8 cellular contexts compared by ENCODE assay signal in the genomic region with DNA sequence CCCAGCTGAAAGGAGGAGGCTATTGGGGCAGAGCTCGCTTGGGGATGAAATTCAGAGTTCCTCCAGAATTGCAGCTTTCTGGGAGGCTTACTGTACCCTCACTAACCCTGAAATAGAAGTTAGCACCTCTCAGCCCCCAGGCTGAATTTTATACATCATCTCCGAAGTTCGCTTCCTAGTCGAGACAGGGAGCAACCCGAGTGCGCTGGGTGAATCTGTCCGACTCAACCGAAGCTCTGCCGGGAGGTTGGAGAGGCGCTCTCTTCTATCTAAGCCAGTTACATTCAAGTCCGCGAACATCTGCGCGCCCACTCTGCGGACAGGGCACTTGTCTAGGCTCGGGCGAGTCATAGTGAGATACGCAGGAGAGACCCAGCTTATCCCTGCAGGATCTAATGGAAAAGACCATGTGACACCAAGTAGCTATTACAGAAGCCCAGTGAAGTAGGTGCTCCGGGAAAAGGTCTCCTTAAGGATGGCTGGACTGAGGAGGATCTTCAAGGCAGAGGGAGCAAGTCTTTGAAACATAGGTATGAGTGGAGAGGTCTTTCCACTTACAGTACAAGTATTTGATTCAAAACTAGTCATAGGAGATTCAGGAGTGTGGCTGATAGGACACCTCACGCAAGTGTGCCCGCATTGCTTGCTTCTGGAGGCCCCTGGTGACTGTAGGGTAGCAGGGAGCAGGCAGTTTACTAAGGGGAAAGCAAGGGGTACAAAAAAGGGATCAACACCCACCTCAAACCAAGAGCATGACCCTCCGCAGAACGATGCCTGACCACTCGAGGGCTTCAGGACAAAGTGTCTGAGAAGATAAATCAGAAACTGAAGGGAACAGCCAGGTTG. TPM values are rescaled to one million over a fixed set of nuclear protein-coding genes. Genes with fewer than 3 reads are reported as not detected.
DNase-seq lines count a peak whose midpoint lies in the region; FAIRE-seq and TF ChIP-seq lines count a peak whose summit lies in the region.

No MANE protein-coding gene starts in this region.

- H4K91ac ChIP-seq in mesenchymal stem cell (ENCODE audit: low read length) = no peak overlapping the region

- H2AK5ac ChIP-seq in mesenchymal stem cell (ENCODE audit: low read length, severe bottlenecking) = no peak overlapping the region

- no peak overlapping the region for H3K4ac ChIP-seq in mesenchymal stem cell (ENCODE audit: low read depth in 1 of 2, low read length in 2 of 2)

- no peaks in the 10 kb centered on the region for H3K36me3 Mint-ChIP-seq in astrocyte (ENCODE audit: low read depth, unreplicated experiment)

- H3K14ac ChIP-seq in mesenchymal stem cell (ENCODE audit: low read length in 2 of 2) = no peak overlapping the region

- peak overlapping the region; percentile 60 for H3K4me3 ChIP-seq in astrocyte (ENCODE audit: insufficient read depth, low read depth, low read length)
- H3K4me3 ChIP-seq in mesenchymal stem cell (ENCODE audit: insufficient read depth in 1 of 2, low read depth in 1 of 2, low read length in 2 of 2) = peak overlapping the region in 1 of 2 experiments; percentile 85
- no peak overlapping the region for H3K4me3 ChIP-seq in prostate gland

- H3K9ac ChIP-seq in astrocyte (ENCODE audit: low read length) (no peak overlapping the region), mesenchymal stem cell (ENCODE audit: low read length) (peak overlapping the region; percentile 6)

- H3K36me3 ChIP-seq in astrocyte (ENCODE audit: insufficient read depth, low read length) = no peaks in the 10 kb centered on the region
- H3K36me3 ChIP-seq in mesenchymal stem cell (ENCODE audit: control insufficient read depth in 1 of 2, insufficient read depth in 2 of 2, low read depth in 1 of 2, low read length in 2 of 2) = no peaks in the 10 kb centered on the region
- no peaks in the 10 kb centered on the region for H3K36me3 ChIP-seq in prostate gland

- H3K9me3 ChIP-seq in astrocyte (ENCODE audit: insufficient read depth, low read depth, low read length) (no peaks in the 10 kb centered on the region), mesenchymal stem cell (ENCODE audit: control insufficient read depth, low read length) (no peaks in the 10 kb centered on the region), prostate gland (no peaks in the 10 kb centered on the region)

- WGBS in mesenchymal stem cell = 3% methylated on average over 24 of the region's 24 CpGs
- WGBS in prostate gland = 6% methylated on average over 24 of the region's 24 CpGs

- H3K9me3 Mint-ChIP-seq in astrocyte (ENCODE audit: unreplicated experiment) = no peaks in the 10 kb centered on the region

- H3K79me2 ChIP-seq in astrocyte (ENCODE audit: insufficient read depth, low read length) = no peaks in the 10 kb centered on the region

- H3K27ac ChIP-seq in astrocyte (ENCODE audit: low read depth, low read length) = no peak overlapping the region
- no peak overlapping the region for H3K27ac ChIP-seq in mesenchymal stem cell (ENCODE audit: low read length, poor library complexity, severe bottlenecking)
- H3K27ac ChIP-seq in prostate gland = no peak overlapping the region

- H3K18ac ChIP-seq in mesenchymal stem cell (ENCODE audit: low read depth in 1 of 2, low read length in 2 of 2) = no peak overlapping the region

- in situ Hi-C loops in G401 (cut with HindIII; ENCODE audit: low sequenced_read_pairs) (loop anchor here (5.0 kb wide), 1 partner anchor 63 kb away; no protein-coding TSS in a partner anchor), GM13977 (cut with MboI; ENCODE audit: low pct_unique_long_range_greater_than_20kb, low sequenced_read_pairs, unreplicated experiment) (no loop called here)

- peaks cover 41% of the 10 kb centered on the region for H3K27me3 Mint-ChIP-seq in astrocyte (ENCODE audit: low read depth, unreplicated experiment)

- H3K4me3 Mint-ChIP-seq in astrocyte (ENCODE audit: unreplicated experiment) = peak overlapping the region; percentile 83

- H2BK15ac ChIP-seq in mesenchymal stem cell (ENCODE audit: low read depth, poor library complexity, severe bottlenecking) = no peak overlapping the region

- no peaks in the 10 kb centered on the region for H3K79me1 ChIP-seq in mesenchymal stem cell (replicated peaks; ENCODE audit: low read length, poor library complexity, severe bottlenecking)

- FAIRE-seq in astrocyte (lab: Jason Lieb, UNC) = no peak

- no peak overlapping the region for H3K23ac ChIP-seq in mesenchymal stem cell (ENCODE audit: low read length in 2 of 2)

- H3K27me3 ChIP-seq in astrocyte (ENCODE audit: insufficient read depth, low read length) (peaks cover 20% of the 10 kb centered on the region), mesenchymal stem cell (ENCODE audit: control insufficient read depth in 1 of 2, insufficient read depth in 1 of 2, low read length in 2 of 2) (peaks cover 23 to 26% of the 10 kb centered on the region in 2 experiments), prostate gland (replicated peaks; ENCODE audit: insufficient read depth) (no peaks in the 10 kb centered on the region)

- peaks cover 15% of the 10 kb centered on the region for H4K20me1 ChIP-seq in astrocyte (ENCODE audit: insufficient read depth, low read length)

- intact Hi-C loops in prostate gland (cut with DNase I) = loop anchor here (5.0 kb wide), 1 partner anchor 63 kb away; no protein-coding TSS in a partner anchor

- TF ChIP-seq CTCF in astrocyte (IDR thresholded peaks at IDR 0.05; ENCODE audit: insufficient read depth, low read depth, low read length) = no peak
- TF ChIP-seq CTCF in prostate gland (IDR thresholded peaks at IDR 0.05) = no peak
- TF ChIP-seq CTCF in GM13977 (IDR thresholded peaks at IDR 0.05; ENCODE audit: extremely low read depth, insufficient read depth, missing control alignments) = no peak

- H3K4me1 ChIP-seq in astrocyte (ENCODE audit: insufficient read depth, low read length) (peaks cover 47% of the 10 kb centered on the region), mesenchymal stem cell (ENCODE audit: control insufficient read depth, insufficient read depth, low read depth, low read length) (peaks cover 48% of the 10 kb centered on the region), prostate gland (replicated peaks) (peaks cover 4% of the 10 kb centered on the region)

- peaks cover 14% of the 10 kb centered on the region for H3K4me1 Mint-ChIP-seq in astrocyte (ENCODE audit: low read depth, unreplicated experiment)

- H3K4me2 ChIP-seq in astrocyte (ENCODE audit: low read length) = peak overlapping the region; percentile 97
- peak overlapping the region; percentile 95 for H3K4me2 ChIP-seq in mesenchymal stem cell (ENCODE audit: low read length, poor library complexity, severe bottlenecking)

- H2AFZ ChIP-seq in astrocyte (ENCODE audit: low read depth, low read length) = peak overlapping the region; percentile 20
- H2AFZ ChIP-seq in mesenchymal stem cell (ENCODE audit: low read depth, low read length) = peak overlapping the region; percentile 68

- H2BK12ac ChIP-seq in mesenchymal stem cell (ENCODE audit: low read length in 2 of 2) = no peak overlapping the region

- no peak overlapping the region for H4K8ac ChIP-seq in mesenchymal stem cell (ENCODE audit: low read length)

- TF ChIP-seq POLR2A in prostate gland (IDR thresholded peaks at IDR 0.05) = no peak

- no peak overlapping the region for H2BK120ac ChIP-seq in mesenchymal stem cell (ENCODE audit: low read depth, low read length)

- H2BK5ac ChIP-seq in mesenchymal stem cell (ENCODE audit: low read depth, low read length, poor library complexity, severe bottlenecking) = no peak overlapping the region

- H3K27ac Mint-ChIP-seq in astrocyte (ENCODE audit: unreplicated experiment) = no peak overlapping the region

- DNase-seq in G401 (ENCODE audit: low spot score) = peak; percentile 58
- DNase-seq in NCI-H1694 treated with DMSO at 0.1 percent for 48 hours (lab: John Stamatoyannopoulos, UW) = peak; percentile 7
- DNase-seq in astrocyte (ENCODE audit: low read depth) = no peak
- DNase-seq in mesenchymal stem cell = peak; percentile 52
- no peak for DNase-seq in prostate gland (ENCODE audit: low spot score)
- no peak for DNase-seq in T1000 (lab: John Stamatoyannopoulos, UW)
- DNase-seq in NOMO-1 (lab: John Stamatoyannopoulos, UW; ENCODE audit: unreplicated experiment in 2 of 2) = no peak
- DNase-seq in GM13977 (ENCODE audit: low spot score) = no peak

RNA-seq across cellular contexts. Expression of a gene that starts 0.7 kb away (rescaled TPM):
- 1.1 and 3.9 TPM in 2 replicates for total RNA-seq in G401 (2014; rRNA removed; shearing (Covaris generic))
- total RNA-seq in astrocyte (0.64 and 1.0 TPM in 2 replicates), prostate gland (under 1 TPM in 1 of 2 donors, not detected in 1; 0.34 TPM)
- 1.5 TPM for polyA plus RNA-seq in mesenchymal stem cell (2013, experiment 1 of 2)
- polyA plus RNA-seq in mesenchymal stem cell (2013, experiment 2 of 2) = 1.4 TPM

RNA-seq across cellular contexts. Expression of a gene that starts 6.3 kb away (rescaled TPM):
- total RNA-seq in G401 (2014; rRNA removed; shearing (Covaris generic)) = 0.85 TPM in 1 of 2 replicates, not detected in the other
- 0.17 and 0.82 TPM in 2 replicates for total RNA-seq in astrocyte
- 0.01 TPM for polyA plus RNA-seq in mesenchymal stem cell (2013, experiment 1 of 2)
- not detected for polyA plus RNA-seq in mesenchymal stem cell (2013, experiment 2 of 2)
- 1 to 10 TPM in 1 of 2 donors, not detected in 1; 2.4 TPM for total RNA-seq in prostate gland

RNA-seq across cellular contexts. Expression of a gene that starts 27.6 kb away (rescaled TPM):
- total RNA-seq in G401 (2014; rRNA removed; shearing (Covaris generic)) = 29.0 and 34.0 TPM in 2 replicates
- total RNA-seq in astrocyte = 17.0 and 18.1 TPM in 2 replicates
- polyA plus RNA-seq in mesenchymal stem cell (2013, experiment 1 of 2) = 34.9 TPM
- 25.8 TPM for polyA plus RNA-seq in mesenchymal stem cell (2013, experiment 2 of 2)
- 100 to 1,000 TPM; 119 to 142 TPM for total RNA-seq in prostate gland

RNA-seq across cellular contexts. Expression of a gene that starts 37.1 kb away (rescaled TPM):
- not detected in 2 replicates for total RNA-seq in G401 (2014; rRNA removed; shearing (Covaris generic))
- total RNA-seq in astrocyte (not detected in 2 replicates), prostate gland (under 1 TPM; 0.18 to 0.40 TPM)
- not detected for polyA plus RNA-seq in mesenchymal stem cell (2013, experiment 1 of 2)
- not detected for polyA plus RNA-seq in mesenchymal stem cell (2013, experiment 2 of 2)

RNA-seq across cellular contexts. Expression of a gene that starts 38.2 kb away (rescaled TPM):
- total RNA-seq in G401 (2014; rRNA removed; shearing (Covaris generic)) = 1.0 and 1.4 TPM in 2 replicates
- total RNA-seq in astrocyte (28.0 and 31.3 TPM in 2 replicates), prostate gland (10 to 100 TPM; 34.2 to 65.2 TPM)
- 48.0 TPM for polyA plus RNA-seq in mesenchymal stem cell (2013, experiment 1 of 2)
- 47.4 TPM for polyA plus RNA-seq in mesenchymal stem cell (2013, experiment 2 of 2)

Comparison
In these comparisons a context has a peak if more than half of its experiments do, and no peak if none do; other contexts are left out.
1. DNase-seq: peak in G401 (single experiment), NCI-H1694 treated with DMSO at 0.1 percent for 48 hours (single experiment) and mesenchymal stem cell (single experiment); none in astrocyte (single experiment), prostate gland (single experiment), T1000 (single experiment), NOMO-1 (0 of 2) and GM13977 (single experiment).